ENCODE assay signal across 1 cellular context in the genomic region with DNA sequence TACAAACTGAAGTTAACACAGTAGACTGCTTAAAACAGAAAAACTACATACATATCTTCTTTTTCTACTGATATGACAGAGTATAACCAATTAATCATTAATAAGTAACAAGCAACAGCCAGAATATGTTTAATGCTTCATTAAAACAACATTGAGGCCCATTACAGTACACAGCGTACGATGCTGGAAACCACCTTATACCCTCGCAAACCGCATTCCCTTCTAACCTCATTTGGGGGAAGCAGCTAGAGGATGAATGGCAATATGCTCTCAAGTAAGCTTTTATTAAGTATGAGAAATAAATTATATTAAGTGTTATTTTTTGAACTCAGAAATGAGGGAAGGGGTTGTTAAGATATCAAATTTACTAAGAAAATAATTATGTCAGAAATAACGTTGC.
TF ChIP-seq lines count a peak whose summit lies in the region.

No MANE protein-coding gene starts in this region.

TF ChIP-seq in HepG2, 621 proteins besides CTCF, POLR2A, EP300 and RAD21:
- TF ChIP-seq KDM4B (CRISPR knock-in tag; IDR thresholded peaks at IDR 0.05): no peak
- TF ChIP-seq RBM22 (optimal IDR thresholded peaks at IDR 0.05; ENCODE audit: low read length): peak; percentile 66
